25 cellular contexts compared by ENCODE assay signal in the genomic region with DNA sequence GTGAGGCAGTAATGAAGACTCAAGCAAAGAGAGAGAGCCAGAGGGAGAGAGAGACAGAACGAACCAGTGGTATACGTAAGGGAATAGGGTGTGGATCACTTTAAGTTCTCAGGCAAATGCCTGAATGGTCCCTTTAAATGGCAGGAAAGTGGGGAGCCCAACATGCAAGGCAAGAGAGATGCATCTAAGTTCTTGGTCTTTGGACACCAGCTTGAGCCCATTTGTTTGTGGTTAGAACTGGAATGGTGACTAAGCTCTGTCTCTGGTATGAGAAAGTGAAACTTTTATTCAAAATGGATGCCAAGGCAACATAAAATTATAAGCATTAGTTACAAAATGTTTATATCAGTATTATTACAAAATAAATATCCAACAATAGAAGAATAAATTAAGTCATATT.
"Had no signal": no experiment of that assay in that cellular context is flagged by ENCODE, and none has a peak within 500 bp of the region (broad histone marks: within the 10 kb centered on the region; RNA-seq: fewer than 3 reads in every experiment).

No MANE protein-coding gene starts in this region.

- DNase-seq: activated B cell treated with CpG ODN at 0.5 μM for 24 hours; activated CD4-positive, alpha-beta memory T cell treated with anti-CD3 and anti-CD28 coated beads for 36 hours; activated CD4-positive, alpha-beta T cell treated with anti-CD3 and anti-CD28 coated beads, Interleukin-2, amount 10 ng/mL, durations not matched to agents 7 days and 5 days; activated CD8-positive, alpha-beta memory T cell treated with anti-CD3 and anti-CD28 coated beads for 24 hours; activated effector memory CD4-positive, alpha-beta T cell treated with anti-CD3 and anti-CD28 coated beads, Interleukin-2, amount 50 U/mL, for 16 hours; activated naive CD4-positive, alpha-beta T cell treated with Interleukin-2 at 50 U/mL for 16 hours; activated naive CD8-positive, alpha-beta T cell treated with anti-CD3 and anti-CD28 coated beads, Interleukin-2, amount 50 U/mL, for 24 hours; activated T-cell treated with anti-CD3 and anti-CD28 coated beads, Interleukin-2, amount 50 U/mL, for 4 hours; amygdala; cerebellar nuclear complex; NCI-H1105 treated with DMSO at 0.1 percent for 48 hours; NCI-H1436 treated with DMSO at 0.1 percent for 48 hours; NCI-H187; NCI-H2081; NCI-H2227 treated with DMSO at 0.1 percent for 48 hours; NCI-H526 treated with DMSO at 0.1 percent for 48 hours; NCI-H82; NK-92 treated with Interleukin-12 subunit alpha and Interleukin-12 subunit beta, amount 100 ng/mL, for 24 hours; PC-3; SHP77 treated with DMSO at 0.1 percent for 48 hours; T-cell; T-helper 2 cell; T1000 had no signal

- H3K27ac ChIP-seq: KMS-11 had no signal

- H3K9ac ChIP-seq: KMS-11 had no signal

- ATAC-seq: activated naive CD4-positive, alpha-beta T cell treated with anti-CD3 and anti-CD28 coated beads, Interleukin-2, amount 50 U/mL, for 72 hours; activated naive CD8-positive, alpha-beta T cell treated with anti-CD3 and anti-CD28 coated beads, Interleukin-2, amount 50 U/mL, for 24 hours; activated T-cell treated with anti-CD3 and anti-CD28 coated beads, Interleukin-2, amount 50 U/mL, for 4 hours; PC-3; T-cell had no signal

- H3K4me2 ChIP-seq: KMS-11 had no signal
